In the genomic region with DNA sequence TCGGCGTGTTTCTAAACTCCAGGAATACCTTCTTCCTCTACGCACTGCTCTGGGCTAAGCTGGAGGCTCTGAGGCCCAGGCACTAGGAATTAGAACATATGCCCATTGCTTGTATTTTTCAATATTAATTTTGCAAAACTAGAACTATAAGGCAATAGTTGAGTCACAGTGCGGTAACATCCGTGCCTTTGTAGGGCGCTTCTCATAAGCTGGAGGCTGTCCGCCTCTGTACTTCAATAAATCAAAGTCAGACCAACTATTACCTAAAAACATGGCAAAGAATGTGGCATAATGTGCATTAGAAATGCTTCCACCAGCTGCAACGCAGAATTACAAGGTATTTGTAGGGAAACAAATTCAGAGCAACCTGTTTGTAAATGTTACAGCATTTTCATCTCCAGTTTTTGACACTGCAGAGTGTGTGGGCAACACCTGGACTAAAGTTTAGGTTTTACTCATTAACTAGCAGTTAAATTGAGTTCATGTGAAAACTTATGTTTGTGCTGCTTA, we compare ENCODE assay signal across 1 cellular context.
TF ChIP-seq lines count a peak whose summit lies in the region.

No MANE protein-coding gene starts in this region.

TF ChIP-seq in K562, 482 proteins besides CTCF, POLR2A, EP300 and RAD21:
- TF ChIP-seq ZNF592 (IDR thresholded peaks at IDR 0.05) (0 out of 2 replicates have a peak, but pooled peaks have one; percentile 16), MEIS2 (IDR thresholded peaks at IDR 0.05; ENCODE audit: partially characterized antibody) (peak; percentile 65), GTF2A2 (tag; IDR thresholded peaks at IDR 0.05) (no peak), ZNF449 (CRISPR knock-in tag; IDR thresholded peaks at IDR 0.05) (no peak), TAF1 (IDR thresholded peaks at IDR 0.05; ENCODE audit: control insufficient read depth, extremely low read depth, insufficient read depth, low read length, severe bottlenecking) (peak; percentile 4), ERF (CRISPR knock-in tag; IDR thresholded peaks at IDR 0.05) (no peak), PHF8 (IDR thresholded peaks at IDR 0.05; ENCODE audit: borderline replicate concordance, low read length) (peak; percentile 76; the same call in 1 of the 2 replicates), POLR2H (tag; IDR thresholded peaks at IDR 0.05; ENCODE audit: low read depth) (peak; percentile 50), PRPF4 (IDR thresholded peaks at IDR 0.05; ENCODE audit: insufficient read depth, low read depth, low read length, poor library complexity, severe bottlenecking) (no peak), ZNF77 (CRISPR knock-in tag; IDR thresholded peaks at IDR 0.05) (no peak), LEF1 (IDR thresholded peaks at IDR 0.05) (no peak), TEAD1 (CRISPR knock-in tag; IDR thresholded peaks at IDR 0.05) (0 out of 4 replicates have a peak, but pooled peaks of 1 of the 2 experiments have one; percentile 38), HEY1 (CRISPR knock-in tag; IDR thresholded peaks at IDR 0.05; ENCODE audit: borderline replicate concordance) (no peak), NFRKB (IDR thresholded peaks at IDR 0.05; ENCODE audit: low read depth) (0 out of 2 replicates have a peak, but pooled peaks have one; percentile 30), CBX3 (IDR thresholded peaks at IDR 0.05; ENCODE audit: borderline replicate concordance in 1 of 2, low read length in 2 of 2) (0 out of 3 replicates have a peak, but pooled peaks of 1 of the 2 experiments have one; percentile 22), ATF7 (IDR thresholded peaks at IDR 0.05) (peak; percentile 1; the same call in 1 of the 2 replicates), ETV6 (IDR thresholded peaks at IDR 0.05; ENCODE audit: borderline replicate concordance in 1 of 2, low read depth in 2 of 2, low read length in 1 of 2) (peak in 1 of 2 experiments; percentile 4; a peak in 1 of 4 replicates), ETV6 (CRISPR knock-in tag; IDR thresholded peaks at IDR 0.05; ENCODE audit: borderline replicate concordance) (no peak), ETV5 (CRISPR knock-in tag; IDR thresholded peaks at IDR 0.05; ENCODE audit: low read depth) (peak; percentile 7; the same call in 1 of the 2 replicates), ELF1 (tag; IDR thresholded peaks at IDR 0.05) (peak; percentile 70; the same call in 1 of the 2 replicates), NR2C2 (CRISPR knock-in tag; IDR thresholded peaks at IDR 0.05) (no peak), NR2C2 (tag; IDR thresholded peaks at IDR 0.05) (peak; percentile 79), GABPA (tag; conservative IDR thresholded peaks at IDR 0.05; ENCODE audit: low read depth) (peak; percentile 83), PBX2 (CRISPR knock-in tag; IDR thresholded peaks at IDR 0.05; ENCODE audit: low read depth) (no peak), PBX2 (tag; conservative IDR thresholded peaks at IDR 0.05; ENCODE audit: low read depth) (peak; percentile 42; the same call in 1 of the 2 replicates)
- TF ChIP-seq, protein P1, sequence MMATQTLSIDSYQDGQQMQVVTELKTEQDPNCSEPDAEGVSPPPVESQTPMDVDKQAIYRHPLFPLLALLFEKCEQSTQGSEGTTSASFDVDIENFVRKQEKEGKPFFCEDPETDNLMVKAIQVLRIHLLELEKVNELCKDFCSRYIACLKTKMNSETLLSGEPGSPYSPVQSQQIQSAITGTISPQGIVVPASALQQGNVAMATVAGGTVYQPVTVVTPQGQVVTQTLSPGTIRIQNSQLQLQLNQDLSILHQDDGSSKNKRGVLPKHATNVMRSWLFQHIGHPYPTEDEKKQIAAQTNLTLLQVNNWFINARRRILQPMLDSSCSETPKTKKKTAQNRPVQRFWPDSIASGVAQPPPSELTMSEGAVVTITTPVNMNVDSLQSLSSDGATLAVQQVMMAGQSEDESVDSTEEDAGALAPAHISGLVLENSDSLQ (IDR thresholded peaks at IDR 0.05), result peak; percentile 23; the same call in 1 of the 2 replicates
- TF ChIP-seq, protein P2, sequence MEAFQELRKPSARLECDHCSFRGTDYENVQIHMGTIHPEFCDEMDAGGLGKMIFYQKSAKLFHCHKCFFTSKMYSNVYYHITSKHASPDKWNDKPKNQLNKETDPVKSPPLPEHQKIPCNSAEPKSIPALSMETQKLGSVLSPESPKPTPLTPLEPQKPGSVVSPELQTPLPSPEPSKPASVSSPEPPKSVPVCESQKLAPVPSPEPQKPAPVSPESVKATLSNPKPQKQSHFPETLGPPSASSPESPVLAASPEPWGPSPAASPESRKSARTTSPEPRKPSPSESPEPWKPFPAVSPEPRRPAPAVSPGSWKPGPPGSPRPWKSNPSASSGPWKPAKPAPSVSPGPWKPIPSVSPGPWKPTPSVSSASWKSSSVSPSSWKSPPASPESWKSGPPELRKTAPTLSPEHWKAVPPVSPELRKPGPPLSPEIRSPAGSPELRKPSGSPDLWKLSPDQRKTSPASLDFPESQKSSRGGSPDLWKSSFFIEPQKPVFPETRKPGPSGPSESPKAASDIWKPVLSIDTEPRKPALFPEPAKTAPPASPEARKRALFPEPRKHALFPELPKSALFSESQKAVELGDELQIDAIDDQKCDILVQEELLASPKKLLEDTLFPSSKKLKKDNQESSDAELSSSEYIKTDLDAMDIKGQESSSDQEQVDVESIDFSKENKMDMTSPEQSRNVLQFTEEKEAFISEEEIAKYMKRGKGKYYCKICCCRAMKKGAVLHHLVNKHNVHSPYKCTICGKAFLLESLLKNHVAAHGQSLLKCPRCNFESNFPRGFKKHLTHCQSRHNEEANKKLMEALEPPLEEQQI (IDR thresholded peaks at IDR 0.05), result 0 out of 2 replicates have a peak, but pooled peaks have one; percentile 65
